Comparison of ENCODE assay signal across 8 cellular contexts in the genomic region with DNA sequence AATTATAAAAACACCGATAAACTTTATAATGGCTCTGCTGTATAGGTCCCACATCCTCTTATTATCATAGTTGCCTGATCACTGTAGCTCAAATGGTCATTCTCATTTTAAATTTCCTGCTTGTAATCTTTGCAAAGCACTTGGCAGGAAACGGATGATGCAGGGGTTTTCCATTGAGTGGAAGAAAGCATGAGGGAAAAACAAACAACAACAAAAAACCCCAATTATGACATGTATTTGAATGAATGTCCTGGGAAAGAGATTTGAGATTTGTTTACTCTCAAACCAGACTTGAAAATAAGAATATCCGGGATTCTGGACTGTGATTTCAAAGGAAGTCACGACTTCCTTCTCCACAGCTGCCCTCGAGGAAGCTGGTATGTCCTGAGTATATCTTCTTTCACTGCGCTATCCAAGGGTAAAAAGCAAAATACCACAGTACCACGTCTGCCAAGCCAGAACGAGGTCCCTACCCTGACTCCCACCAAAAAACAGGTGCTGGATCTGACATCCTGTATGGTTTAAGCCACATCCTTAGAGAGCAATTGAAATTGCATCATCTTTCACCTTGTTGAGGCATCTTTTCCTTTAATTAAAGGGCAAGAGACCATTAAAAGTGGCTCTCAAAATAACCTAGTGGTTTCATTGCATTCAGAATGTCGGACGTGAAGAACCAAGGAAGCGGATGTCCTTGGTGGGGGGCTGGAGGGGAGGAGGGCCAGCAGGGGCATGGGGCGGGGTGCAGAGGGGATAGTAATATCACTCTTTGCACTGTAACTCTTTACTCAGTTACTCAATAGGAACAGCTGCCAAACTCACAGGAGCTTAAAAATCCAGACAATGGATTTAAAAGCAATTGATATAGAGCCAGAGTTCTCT. TPM values are rescaled to one million over a fixed set of nuclear protein-coding genes. Genes with fewer than 3 reads are reported as not detected.
DNase-seq lines count a peak whose midpoint lies in the region; ATAC-seq, FAIRE-seq and TF ChIP-seq lines count a peak whose summit lies in the region.

No MANE protein-coding gene starts in this region.

- peaks cover 0 to 11% of the 10 kb centered on the region in 2 donors for H3K36me3 Mint-ChIP-seq in activated naive CD4-positive, alpha-beta T cell treated with anti-CD3 and anti-CD28 coated beads, Interleukin-2, amount 50 U/mL, for 72 hours
- peaks cover 4% of the 10 kb centered on the region for H3K36me3 Mint-ChIP-seq in stimulated activated memory B cell treated with anti-CD40 and anti-IgM and Interleukin-4, amounts not matched to agents 10 μg/mL and 1 μg/mL and 100 μg/mL, for 72 hours

- FAIRE-seq in GM12891 (lab: Jason Lieb, UNC): peak; percentile 65

- peak overlapping the region; percentile 29 for H2AFZ ChIP-seq in hepatocyte

- no peaks in the 10 kb centered on the region for H3K27me3 ChIP-seq in hepatocyte

- no peak overlapping the region for H3K4me3 ChIP-seq in hepatocyte

- no peaks in the 10 kb centered on the region for H3K9me2 ChIP-seq in hepatocyte (replicated peaks; ENCODE audit: insufficient read depth)

- H3K36me3 ChIP-seq in hepatocyte (replicated peaks; ENCODE audit: insufficient read depth, low read depth): no peaks in the 10 kb centered on the region

- H3K79me2 ChIP-seq in hepatocyte: no peaks in the 10 kb centered on the region

- no peaks in the 10 kb centered on the region for H3K27me3 Mint-ChIP-seq in stimulated activated memory B cell treated with anti-CD40 and anti-IgM and Interleukin-4, amounts not matched to agents 10 μg/mL and 1 μg/mL and 100 μg/mL, for 72 hours

- ATAC-seq in activated naive CD4-positive, alpha-beta T cell treated with anti-CD3 and anti-CD28 coated beads, Interleukin-2, amount 50 U/mL, for 72 hours: peak; percentile 83 to 91
- ATAC-seq in stimulated activated memory B cell treated with anti-CD40 and anti-IgM and Interleukin-4, amounts not matched to agents 10 μg/mL and 1 μg/mL and 100 μg/mL, for 72 hours: no peak
- ATAC-seq in GM18858 (IDR thresholded peaks at IDR 0.05; ENCODE audit: unreplicated experiment) (no peak), GM19455 (IDR thresholded peaks at IDR 0.05; ENCODE audit: unreplicated experiment) (no peak)

- H3K9me3 Mint-ChIP-seq in activated naive CD4-positive, alpha-beta T cell treated with anti-CD3 and anti-CD28 coated beads, Interleukin-2, amount 50 U/mL, for 72 hours: peaks cover 0 to 4% of the 10 kb centered on the region in 2 donors
- H3K9me3 Mint-ChIP-seq in stimulated activated memory B cell treated with anti-CD40 and anti-IgM and Interleukin-4, amounts not matched to agents 10 μg/mL and 1 μg/mL and 100 μg/mL, for 72 hours: peaks cover 3% of the 10 kb centered on the region

- TF ChIP-seq CTCF in hepatocyte (IDR thresholded peaks at IDR 0.05; ENCODE audit: poor library complexity): no peak

- H4K20me1 ChIP-seq in hepatocyte (ENCODE audit: insufficient read depth, poor library complexity, severe bottlenecking): no peaks in the 10 kb centered on the region

- no peak overlapping the region for H3K27ac ChIP-seq in hepatocyte

- peak overlapping the region; percentile 90 to 96 for H3K27ac Mint-ChIP-seq in activated naive CD4-positive, alpha-beta T cell treated with anti-CD3 and anti-CD28 coated beads, Interleukin-2, amount 50 U/mL, for 72 hours
- peak overlapping the region; percentile 26 for H3K27ac Mint-ChIP-seq in stimulated activated memory B cell treated with anti-CD40 and anti-IgM and Interleukin-4, amounts not matched to agents 10 μg/mL and 1 μg/mL and 100 μg/mL, for 72 hours

- H3K4me1 ChIP-seq in hepatocyte (ENCODE audit: insufficient read depth): no peaks in the 10 kb centered on the region

- H3K9me3 ChIP-seq in hepatocyte (ENCODE audit: low read depth): no peaks in the 10 kb centered on the region

- H3K4me3 Mint-ChIP-seq in stimulated activated memory B cell treated with anti-CD40 and anti-IgM and Interleukin-4, amounts not matched to agents 10 μg/mL and 1 μg/mL and 100 μg/mL, for 72 hours: peak overlapping the region; percentile 14

- H3K4me1 Mint-ChIP-seq in stimulated activated memory B cell treated with anti-CD40 and anti-IgM and Interleukin-4, amounts not matched to agents 10 μg/mL and 1 μg/mL and 100 μg/mL, for 72 hours: peaks cover 14% of the 10 kb centered on the region

- TF ChIP-seq POLR2A in GM12891 (IDR thresholded peaks at IDR 0.05; ENCODE audit: low read depth, low read length): no peak; the same call in 1 of the 2 replicates

- peak overlapping the region; percentile 25 for H3K4me2 ChIP-seq in hepatocyte

- DNase-seq in GM12891 (ENCODE audit: insufficient read length, low spot score) (no peak), NAMALWA (ENCODE audit: low spot score) (peak; percentile 59), hepatocyte (ENCODE audit: low spot score) (no peak), RPMI8226 (no peak)
- peak in 1 of 2 donors; percentile 18 for DNase-seq in activated naive CD4-positive, alpha-beta T cell treated with anti-CD3 and anti-CD28 coated beads, Interleukin-2, amount 50 U/mL, for 72 hours (ENCODE audit: low spot score in 2 of 2)

- WGBS in hepatocyte (ENCODE audit: low lambda C conversion rate, missing lambda C conversion rate): 61% methylated on average over 12 of the region's 12 CpGs

TF ChIP-seq in GM12891, 5 proteins besides CTCF, POLR2A, EP300 and RAD21:
- TF ChIP-seq PAX5 (IDR thresholded peaks at IDR 0.05; ENCODE audit: insufficient read depth, low read length, severe bottlenecking) (no peak), TAF1 (IDR thresholded peaks at IDR 0.05; ENCODE audit: low read depth, low read length) (0 out of 2 replicates have a peak, but pooled peaks have one; percentile 19), POU2F2 (IDR thresholded peaks at IDR 0.05; ENCODE audit: low read depth, low read length) (no peak), SPI1 (IDR thresholded peaks at IDR 0.05; ENCODE audit: low read depth, low read length) (peak; percentile 45), POLR2AphosphoS5 (IDR thresholded peaks at IDR 0.05; ENCODE audit: low read depth, low read length) (no peak)

RNA-seq across cellular contexts. Expression of gene TIPIN, which starts 13.5 kb away (rescaled TPM):
- polyA plus RNA-seq in GM12891 (2012; ENCODE audit: low read depth, missing spikeins): 22.8 TPM
- total RNA-seq in activated naive CD4-positive, alpha-beta T cell treated with anti-CD3 and anti-CD28 coated beads, Interleukin-2, amount 50 U/mL, for 72 hours: 10 to 100 TPM; 27.9 to 36.3 TPM
- 5.4 and 6.2 TPM in 2 replicates for total RNA-seq in hepatocyte
- 6.4 and 7.2 TPM in 2 replicates for polyA plus RNA-seq in hepatocyte

RNA-seq across cellular contexts. Expression of gene MAP2K1, which starts 16.7 kb away (rescaled TPM):
- polyA plus RNA-seq in GM12891 (2012; ENCODE audit: low read depth, missing spikeins): 61.9 TPM
- total RNA-seq in activated naive CD4-positive, alpha-beta T cell treated with anti-CD3 and anti-CD28 coated beads, Interleukin-2, amount 50 U/mL, for 72 hours: 100 to 1,000 TPM in 1 of 2 donors, 10 to 100 TPM in 1; 78.8 to 131 TPM
- 20.1 and 23.7 TPM in 2 replicates for total RNA-seq in hepatocyte
- polyA plus RNA-seq in hepatocyte: 37.6 and 46.3 TPM in 2 replicates

Comparison
In these comparisons a context has a peak if more than half of its experiments do, and no peak if none do; other contexts are left out.
1. ATAC-seq: peak in activated naive CD4-positive, alpha-beta T cell treated with anti-CD3 and anti-CD28 coated beads, Interleukin-2, amount 50 U/mL, for 72 hours (2 of 2); none in stimulated activated memory B cell treated with anti-CD40 and anti-IgM and Interleukin-4, amounts not matched to agents 10 μg/mL and 1 μg/mL and 100 μg/mL, for 72 hours (single experiment), GM18858 (single experiment) and GM19455 (single experiment).